In genomic region chrX:13901354-13901753, GRCh38 we compare ENCODE assay signal across 28 cellular contexts.
"Had no signal": no experiment of that assay in that cellular context is flagged by ENCODE, and none has a peak within 500 bp of the region (broad histone marks: within the 10 kb centered on the region; RNA-seq: fewer than 3 reads in every experiment).

No MANE protein-coding gene starts in this region.

- H3K4me2 ChIP-seq: smooth muscle cell had no signal

- ATAC-seq: activated CD4-positive, CD25-positive, alpha-beta regulatory T cell treated with anti-CD3 and anti-CD28 coated beads, Interleukin-2, amount 50 U/mL, for 24 hours; heart left ventricle; naive thymus-derived CD4-positive, alpha-beta T cell; pancreas; upper lobe of right lung had no signal

- H3K9me3 ChIP-seq: ascending aorta, esophagus squamous epithelium, heart left ventricle, pancreas, prostate gland, sigmoid colon, upper lobe of right lung had no signal

- DNase-seq: activated CD4-positive, alpha-beta T cell treated with anti-CD3 and anti-CD28 coated beads for 48 hours; activated CD4-positive, alpha-beta T cell treated with anti-CD3 and anti-CD28 coated beads, Interleukin-2, amount 50 U/mL, for 48 hours; activated CD8-positive, alpha-beta memory T cell treated with anti-CD3 and anti-CD28 coated beads for 24 hours; activated effector memory CD4-positive, alpha-beta T cell treated with Interleukin-2 at 50 U/mL for 16 hours; activated naive CD4-positive, alpha-beta T cell treated with Interleukin-2 at 50 U/mL for 16 hours; brain microvascular endothelial cell; central memory CD4-positive, alpha-beta T cell; dermis blood vessel endothelial cell; effector CD8-positive, alpha-beta T cell; esophagus squamous epithelium; heart left ventricle; immature natural killer cell; kidney; midbrain; naive thymus-derived CD4-positive, alpha-beta T cell; pancreas; retina; sigmoid colon; stimulated activated CD4-positive, alpha-beta T cell treated with anti-CD3 and anti-CD28 coated beads, Interleukin-1b, Interleukin-23, amount 100 ng/mL, for 48 hours; stimulated activated naive CD4-positive, alpha-beta T cell; T-helper 9 cell; upper lobe of right lung had no signal

- H3K27me3 ChIP-seq: ascending aorta, brain microvascular endothelial cell, esophagus squamous epithelium, sigmoid colon, upper lobe of right lung had no signal

- H3K27ac ChIP-seq: brain microvascular endothelial cell, epithelial cell of prostate, esophagus squamous epithelium, heart left ventricle, pancreas, prostate gland, sigmoid colon, upper lobe of right lung, VCaP had no signal

- H3K36me3 ChIP-seq: ascending aorta, brain microvascular endothelial cell, esophagus squamous epithelium, heart left ventricle, pancreas, prostate gland, sigmoid colon, upper lobe of right lung had no signal

- H3K4me3 ChIP-seq: ascending aorta, esophagus squamous epithelium, heart left ventricle, pancreas, prostate gland, sigmoid colon, smooth muscle cell, upper lobe of right lung had no signal

- H3K4me1 ChIP-seq: heart left ventricle, pancreas, prostate gland, sigmoid colon, upper lobe of right lung had no signal
